ENCODE assay signal across 8 cellular contexts in the genomic region with DNA sequence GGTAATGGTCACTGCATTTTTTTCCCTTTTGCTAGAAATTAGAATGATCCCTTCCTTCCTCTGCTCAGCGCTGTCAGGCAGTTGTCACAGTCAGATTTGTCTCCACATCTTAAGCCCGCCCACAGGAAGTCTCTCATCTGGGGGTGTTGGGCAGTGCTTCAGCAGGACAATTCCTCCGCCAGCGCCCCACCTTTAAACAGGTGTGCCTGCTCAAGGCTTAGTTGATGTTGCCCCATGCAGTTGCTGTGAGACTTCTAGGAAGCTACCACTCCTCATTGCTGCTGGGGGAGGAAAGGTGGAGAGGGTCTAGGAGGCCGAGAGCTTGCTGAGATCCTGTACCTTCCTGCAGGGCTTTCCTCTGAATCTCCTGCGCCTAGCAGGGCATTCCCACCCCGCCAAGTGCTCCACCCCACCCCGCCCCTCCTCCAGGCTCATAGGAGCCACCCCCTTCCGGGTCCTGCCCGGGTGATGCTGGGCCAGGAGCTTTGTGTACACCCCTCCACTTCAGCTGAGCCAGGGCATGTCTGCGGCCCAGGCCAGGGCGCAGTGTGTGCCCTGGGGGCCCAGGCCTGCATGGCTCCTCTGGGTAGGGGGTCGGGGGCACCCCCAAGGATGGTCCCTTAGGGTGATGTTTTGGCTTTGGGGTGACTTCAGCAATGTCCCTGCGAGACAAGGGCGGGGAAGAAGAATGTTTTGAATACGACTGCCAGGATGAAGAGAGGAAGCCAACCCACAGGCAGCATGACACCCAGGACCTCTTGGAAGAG.
DNase-seq lines count a peak whose midpoint lies in the region; ATAC-seq and TF ChIP-seq lines count a peak whose summit lies in the region.

No MANE protein-coding gene starts in this region.

- DNase-seq in 8988T (peak; percentile 46), ecto neural progenitor cell (ENCODE audit: low spot score) (peak; percentile 85), mucosa of descending colon (peak; percentile 89 to 90 (median 90)), C1 segment of cervical spinal cord (lab: John Stamatoyannopoulos, UW) (no peak)

- 32% methylated on average over 16 of the region's 16 CpGs for WGBS in urinary bladder

- no peaks in the 10 kb centered on the region for H3K36me3 Mint-ChIP-seq in T-helper 1 cell treated with Interleukin-12 subunit alpha and Interleukin-12 subunit beta and Interleukin-4 antibody, amounts not matched to agents 30 μg/mL and 1 μg/mL, for 36 hours (ENCODE audit: low read depth)

- peak overlapping the region; percentile 52 for H3K4me3 Mint-ChIP-seq in T-helper 1 cell treated with Interleukin-12 subunit alpha and Interleukin-12 subunit beta and Interleukin-4 antibody, amounts not matched to agents 30 μg/mL and 1 μg/mL, for 36 hours

- H3K4me1 Mint-ChIP-seq in T-helper 1 cell treated with Interleukin-12 subunit alpha and Interleukin-12 subunit beta and Interleukin-4 antibody, amounts not matched to agents 30 μg/mL and 1 μg/mL, for 36 hours (ENCODE audit: low read depth), result peaks cover 30% of the 10 kb centered on the region

- no peaks in the 10 kb centered on the region for H3K27me3 Mint-ChIP-seq in T-helper 1 cell treated with Interleukin-12 subunit alpha and Interleukin-12 subunit beta and Interleukin-4 antibody, amounts not matched to agents 30 μg/mL and 1 μg/mL, for 36 hours (ENCODE audit: low read depth)

- no peaks in the 10 kb centered on the region for H3K36me3 ChIP-seq in mucosa of descending colon (ENCODE audit: low read depth)
- H3K36me3 ChIP-seq in urinary bladder (ENCODE audit: insufficient read depth), result no peaks in the 10 kb centered on the region

- H3K4me1 ChIP-seq in mucosa of descending colon (ENCODE audit: low read depth) (peaks cover 26% of the 10 kb centered on the region), urinary bladder (ENCODE audit: insufficient read depth) (peaks cover 1% of the 10 kb centered on the region)

- peak overlapping the region; percentile 62 for H3K27ac Mint-ChIP-seq in T-helper 1 cell treated with Interleukin-12 subunit alpha and Interleukin-12 subunit beta and Interleukin-4 antibody, amounts not matched to agents 30 μg/mL and 1 μg/mL, for 36 hours

- no peaks in the 10 kb centered on the region for H3K9me3 ChIP-seq in mucosa of descending colon

- H3K27ac ChIP-seq in urinary bladder (ENCODE audit: low read depth), result peak overlapping the region; percentile 55

- no peak for TF ChIP-seq CTCF in mucosa of descending colon (IDR thresholded peaks at IDR 0.05)

- intact Hi-C loops in mucosa of descending colon (cut with DNase I, micrococcal nuclease), result no loop called here

- peak; percentile 71 for ATAC-seq in GM18861 (IDR thresholded peaks at IDR 0.05; ENCODE audit: unreplicated experiment)
- ATAC-seq in HG03342 (IDR thresholded peaks at IDR 0.05; ENCODE audit: unreplicated experiment), result peak; percentile 73
- peak; percentile 96 for ATAC-seq in mucosa of descending colon

- H3K4me3 ChIP-seq in mucosa of descending colon, result no peak overlapping the region
- peak overlapping the region; percentile 15 for H3K4me3 ChIP-seq in urinary bladder (ENCODE audit: low read depth, low read length)

- H3K9me3 Mint-ChIP-seq in T-helper 1 cell treated with Interleukin-12 subunit alpha and Interleukin-12 subunit beta and Interleukin-4 antibody, amounts not matched to agents 30 μg/mL and 1 μg/mL, for 36 hours, result no peaks in the 10 kb centered on the region

Comparison
In these comparisons a context has a peak if more than half of its experiments do, and no peak if none do; other contexts are left out.
1. DNase-seq: peak in 8988T (single experiment), ecto neural progenitor cell (single experiment) and mucosa of descending colon (3 of 3); none in C1 segment of cervical spinal cord (0 of 14).
2. Peak in every context shown above with its lines, with median percentiles within 50 percentile points of each other: ATAC-seq.